23 cellular contexts compared by ENCODE assay signal in genomic region chr20:64253443-64253842, GRCh38. TPM values are rescaled to one million over a fixed set of nuclear protein-coding genes. Genes with fewer than 3 reads are reported as not detected.
DNase-seq lines count a peak whose midpoint lies in the region; ATAC-seq, FAIRE-seq and TF ChIP-seq lines count a peak whose summit lies in the region.
"Had no signal": no experiment of that assay in that cellular context is flagged by ENCODE, and none has a peak within 500 bp of the region (broad histone marks: within the 10 kb centered on the region; RNA-seq: fewer than 3 reads in every experiment).

No MANE protein-coding gene starts in this region.

- in situ Hi-C loops in HepG2 (cut with HindIII; ENCODE audit: extremely low pct_ligation_motif_present, low pct_unique_long_range_greater_than_20kb), result no loop called here

- H3K27ac ChIP-seq in HepG2 (ENCODE audit: extremely low read length, insufficient read depth, low read length) (no peak overlapping the region), right lobe of liver (no peak overlapping the region), endodermal cell (ENCODE audit: low read depth, low read length) (no peak overlapping the region), osteoblast (ENCODE audit: low read depth, low read length) (no peak overlapping the region)

- H3K4me2 ChIP-seq in HepG2 (ENCODE audit: low read depth, low read length) (peak overlapping the region; percentile 34), osteoblast (ENCODE audit: insufficient read depth, low read length) (no peak overlapping the region)

- H3K27me3 ChIP-seq in HepG2 (ENCODE audit: control insufficient read depth in 1 of 2, insufficient read depth in 2 of 2, low read length in 2 of 2), result peaks cover 0 to under 1% of the 10 kb centered on the region in 2 experiments; a peak in 2 of 5 replicates
- H3K27me3 ChIP-seq in right lobe of liver, result no peaks in the 10 kb centered on the region
- H3K27me3 ChIP-seq in endodermal cell (ENCODE audit: control insufficient read depth, insufficient read depth, low read length, poor library complexity, severe bottlenecking), result peaks cover 18% of the 10 kb centered on the region
- peaks cover 16% of the 10 kb centered on the region for H3K27me3 ChIP-seq in osteoblast (ENCODE audit: insufficient read depth, low read length)

- peaks cover 31% of the 10 kb centered on the region for H3K4me1 Mint-ChIP-seq in endodermal cell

- H3K9me3 ChIP-seq in HepG2 (ENCODE audit: low read length) (no peaks in the 10 kb centered on the region), right lobe of liver (no peaks in the 10 kb centered on the region), endodermal cell (ENCODE audit: control insufficient read depth, low read length) (no peaks in the 10 kb centered on the region), osteoblast (ENCODE audit: low read depth, low read length) (no peaks in the 10 kb centered on the region)

- 13% methylated on average over 4 of the region's 4 CpGs for WGBS in HepG2 (ENCODE audit: low lambda C conversion rate)
- WGBS in right lobe of liver (ENCODE audit: insufficient coverage, low coverage, low lambda C conversion rate, missing lambda C conversion rate), result 57% methylated on average over 4 of the region's 4 CpGs
- WGBS in endodermal cell (ENCODE audit: insufficient coverage in 1 of 2, insufficient read length in 1 of 2), 2 experiments, result 75 to 98% methylated on average over 4 of the region's 4 CpGs

- H3K27me3 Mint-ChIP-seq in endodermal cell (ENCODE audit: insufficient read depth), result peaks cover 4% of the 10 kb centered on the region

- H2AFZ ChIP-seq in HepG2 (ENCODE audit: low read length) (peak overlapping the region; percentile 69), osteoblast (ENCODE audit: low read length) (no peak overlapping the region)

- H3K4me3 Mint-ChIP-seq in endodermal cell, result peak overlapping the region; percentile 13
- H3K4me3 Mint-ChIP-seq: CD14-positive monocyte had no signal

- H3K4me3 ChIP-seq in HepG2 (replicated peaks in 1 of 3; ENCODE audit: insufficient read depth in 1 of 3, low read depth in 2 of 3, low read length in 3 of 3), result no peak overlapping the region
- H3K4me3 ChIP-seq in right lobe of liver, result no peak overlapping the region
- H3K4me3 ChIP-seq in endodermal cell (ENCODE audit: low read length), result peak overlapping the region; percentile 56
- no peak overlapping the region for H3K4me3 ChIP-seq in osteoblast (ENCODE audit: insufficient read depth, low read length)

- no peak for TF ChIP-seq POLR2A in HepG2 (IDR thresholded peaks at IDR 0.05; ENCODE audit: insufficient read depth in 1 of 2, low read depth in 2 of 2, low read length in 2 of 2)
- no peak for TF ChIP-seq POLR2A in right lobe of liver (IDR thresholded peaks at IDR 0.05)

- CTCF ChIA-PET in HepG2 (lab: Yijun Ruan, JAX; ENCODE audit: low intra/inter-chr PET ratio, low total read pairs), result no interaction called here

- TF ChIP-seq CTCF in HepG2 (CRISPR knock-in tag; IDR thresholded peaks at IDR 0.05), result no peak
- TF ChIP-seq CTCF in right lobe of liver (IDR thresholded peaks at IDR 0.05), result no peak
- TF ChIP-seq CTCF in endodermal cell (conservative IDR thresholded peaks at IDR 0.05), result no peak
- no peak for TF ChIP-seq CTCF in osteoblast (IDR thresholded peaks at IDR 0.05; ENCODE audit: extremely low read depth, low read depth, low read length)

- ATAC-seq in HepG2 (no peak; the same call in 2 of the 3 replicates), right lobe of liver (no peak), HG02973 (IDR thresholded peaks at IDR 0.05; ENCODE audit: unreplicated experiment) (no peak), HG02759 (IDR thresholded peaks at IDR 0.05; ENCODE audit: unreplicated experiment) (no peak)
- ATAC-seq: Panc1, SK-N-SH treated with all-trans-retinoic acid at 6 μM for 48 hours had no signal

- H3K4me1 ChIP-seq in HepG2 (ENCODE audit: insufficient read depth, low read length), result peaks cover 66% of the 10 kb centered on the region
- peaks cover 0 to 11% (median 0%) of the 10 kb centered on the region in 4 donors for H3K4me1 ChIP-seq in right lobe of liver
- peaks cover 8% of the 10 kb centered on the region for H3K4me1 ChIP-seq in endodermal cell (ENCODE audit: control insufficient read depth, insufficient read depth, low read length)
- peaks cover 12% of the 10 kb centered on the region for H3K4me1 ChIP-seq in osteoblast (ENCODE audit: insufficient read depth, low read length)

- H3K9me3 Mint-ChIP-seq in endodermal cell, result no peaks in the 10 kb centered on the region
- H3K9me3 Mint-ChIP-seq: CD14-positive monocyte had no signal

- DNase-seq in HepG2 (ENCODE audit: low spot score) (peak; percentile 67), right lobe of liver (no peak), endodermal cell (no peak), osteoblast (ENCODE audit: insufficient read length, low spot score, missing footprints) (peak; percentile 10), foreskin melanocyte (no peak)
- DNase-seq: 8988T; DND-41; GOT3; HCEC 1CT; Kasumi-1; NCI-H1694; NCI-H2081; NCI-H2171; NCI-H345; NCI-H524; NCI-H774; NK-92 treated with Interleukin-12 subunit alpha and Interleukin-12 subunit beta, amount 100 ng/mL, for 24 hours had no signal

- intact Hi-C loops in HepG2 (cut with micrococcal nuclease; ENCODE audit: unreplicated experiment) (no loop called here), right lobe of liver (cut with DNase I) (no loop called here)

- no peak for TF ChIP-seq EP300 in HepG2 (IDR thresholded peaks at IDR 0.05; ENCODE audit: low read depth in 2 of 2, low read length in 2 of 2)
- no peak for TF ChIP-seq EP300 in HepG2 (CRISPR knock-in tag; IDR thresholded peaks at IDR 0.05; ENCODE audit: borderline replicate concordance)

- H3K36me3 ChIP-seq in HepG2 (replicated peaks in 1 of 2; ENCODE audit: control insufficient read depth in 1 of 2, insufficient read depth in 2 of 2, low read length in 2 of 2) (no peaks in the 10 kb centered on the region), right lobe of liver (no peaks in the 10 kb centered on the region), endodermal cell (ENCODE audit: control insufficient read depth, insufficient read depth, low read length) (no peaks in the 10 kb centered on the region), osteoblast (ENCODE audit: insufficient read depth, low read length) (no peaks in the 10 kb centered on the region)

- no peaks in the 10 kb centered on the region for H3K36me3 Mint-ChIP-seq in endodermal cell (ENCODE audit: low read depth)
- H3K36me3 Mint-ChIP-seq: CD14-positive monocyte had no signal

- H3K27ac Mint-ChIP-seq in endodermal cell, result peak overlapping the region; percentile 85

- peaks cover 25% of the 10 kb centered on the region for H3K79me2 ChIP-seq in HepG2 (ENCODE audit: insufficient read depth, low read length)
- H3K79me2 ChIP-seq in osteoblast (ENCODE audit: insufficient read depth, low read length), result peaks cover 26% of the 10 kb centered on the region

- no peaks in the 10 kb centered on the region for H4K20me1 ChIP-seq in HepG2 (ENCODE audit: insufficient read depth, low read length)
- H4K20me1 ChIP-seq in osteoblast (ENCODE audit: insufficient read depth, low read length), result no peaks in the 10 kb centered on the region

- no peak overlapping the region for H3K9ac ChIP-seq in HepG2 (ENCODE audit: insufficient read depth, low read depth, low read length)
- H3K9ac ChIP-seq in endodermal cell (ENCODE audit: extremely low read depth, low read length, poor library complexity, severe bottlenecking), result no peak overlapping the region

- POLR2A ChIA-PET in HepG2 (lab: Yijun Ruan, JAX), result interaction anchor here (1.4 to 7.3 kb wide), 6 partner anchors 8 to 64 kb away, joined by 3 to 157 read pairs (median 25); no protein-coding TSS in a partner anchor

- no peak for TF ChIP-seq RAD21 in HepG2 (CRISPR knock-in tag; IDR thresholded peaks at IDR 0.05)

- no peak for FAIRE-seq in HepG2 (lab: Jason Lieb, UNC)
- FAIRE-seq: GM12891 had no signal

- no TSS peak for BruUV-seq in HepG2 (replicated peaks; lab: Mats Ljungman, UMichigan)

TF ChIP-seq in HepG2, 621 proteins besides CTCF, POLR2A, EP300 and RAD21 (continues in another document):
- TF ChIP-seq RXRB (CRISPR knock-in tag; IDR thresholded peaks at IDR 0.05; ENCODE audit: borderline replicate concordance), result 0 out of 2 replicates have a peak, but pooled peaks have one; percentile 7
- no peak for TF ChIP-seq ZSCAN12 (CRISPR knock-in tag; IDR thresholded peaks at IDR 0.05)
- TF ChIP-seq TAF1 (CRISPR knock-in tag; IDR thresholded peaks at IDR 0.05), result peak; percentile 28; the same call in 1 of the 2 replicates
- TF ChIP-seq ZNF644 (CRISPR knock-in tag; IDR thresholded peaks at IDR 0.05; ENCODE audit: low read depth), result peak; percentile 79
- 0 out of 2 replicates have a peak, but pooled peaks have one; percentile 23 for TF ChIP-seq YEATS4 (CRISPR knock-in tag; IDR thresholded peaks at IDR 0.05; ENCODE audit: borderline replicate concordance)
- TF ChIP-seq ASH2L (IDR thresholded peaks at IDR 0.05; ENCODE audit: insufficient read length, low read depth, low read length), result peak; percentile 40

RNA-seq across cellular contexts. Expression of gene PCMTD2, which starts 2.1 kb away (rescaled TPM):
- total RNA-seq in HepG2 (2016; rRNA removed; fragmentation: Illumina TruSeq; extraction: Trizol) (47.0 and 50.5 TPM in 2 replicates), right lobe of liver (10 to 100 TPM; 24.5 to 39.7 (median 28.6) TPM), endodermal cell (100 to 1,000 TPM; 145 to 158 TPM), osteoblast (51.0 and 59.4 TPM in 2 replicates)
- 5.3 and 6.4 TPM in 2 replicates for total RNA-seq in HepG2 (2016; cell fraction: cytosol; rRNA removed; fragmentation: Illumina TruSeq; extraction: Trizol; ENCODE audit: low read depth)
- total RNA-seq in HepG2 (2016; cell fraction: insoluble cytoplasmic fraction; rRNA removed; fragmentation: Illumina TruSeq; extraction: Trizol), result 44.0 and 57.6 TPM in 2 replicates
- 23.6 and 27.0 TPM in 2 replicates for total RNA-seq in HepG2 (2016; cell fraction: membrane; rRNA removed; fragmentation: Illumina TruSeq; extraction: Trizol)
- total RNA-seq in HepG2 (2016; cell fraction: nucleus; rRNA removed; fragmentation: Illumina TruSeq; extraction: Trizol), result 52.1 and 60.5 TPM in 2 replicates
- 66.3 and 76.9 TPM in 2 replicates for polyA plus RNA-seq in HepG2 (2011; rRNA removed)
- 40.5 and 52.8 TPM in 2 replicates for polyA plus RNA-seq in HepG2 (2011; cell fraction: cytosol; rRNA removed)
- polyA plus RNA-seq in HepG2 (2011; cell fraction: nucleus; rRNA removed), result 117 and 148 TPM in 2 replicates
- 58.6 and 62.1 TPM in 2 replicates for polyA plus RNA-seq in HepG2 (2012)
- 1.5 and 2.4 TPM in 2 replicates for polyA plus RNA-seq in HepG2 (2016; cell fraction: cytosol; fragmentation: Illumina TruSeq; extraction: Trizol; ENCODE audit: low read depth)
- 41.2 and 44.9 TPM in 2 replicates for polyA plus RNA-seq in HepG2 (2016; cell fraction: insoluble cytoplasmic fraction; fragmentation: Illumina TruSeq; extraction: Trizol; ENCODE audit: low read depth)
- polyA plus RNA-seq in HepG2 (2016; cell fraction: membrane; fragmentation: Illumina TruSeq; extraction: Trizol; ENCODE audit: low read depth), result 10.2 and 12.5 TPM in 2 replicates
- polyA plus RNA-seq in HepG2 (2016; cell fraction: nucleus; fragmentation: Illumina TruSeq; extraction: Trizol; ENCODE audit: insufficient read depth, low read depth), result 134 and 146 TPM in 2 replicates
- 20.0 and 41.6 TPM in 2 replicates for polyA minus RNA-seq in HepG2 (2011; rRNA and poly(A)+ RNA removed; ENCODE audit: low replicate concordance)
- polyA minus RNA-seq in HepG2 (2011; cell fraction: cytosol; rRNA and poly(A)+ RNA removed), result 36.8 and 46.1 TPM in 2 replicates
- 78.9 and 107 TPM in 2 replicates for polyA minus RNA-seq in HepG2 (2011; cell fraction: nucleus; rRNA and poly(A)+ RNA removed)
- polyA plus RNA-seq in endodermal cell (2013, experiment 1 of 2), result 57.2 TPM
- polyA plus RNA-seq in endodermal cell (2013, experiment 2 of 2), result 55.0 TPM

Comparison
In these comparisons a context has a peak if more than half of its experiments do, and no peak if none do; other contexts are left out.
1. DNase-seq: peak in HepG2 (single experiment) and osteoblast (single experiment); none in right lobe of liver (0 of 3), endodermal cell (single experiment) and foreskin melanocyte (single experiment).